1 cellular context compared by ENCODE assay signal in genomic region chr14:94387051-94388026, GRCh38.
TF ChIP-seq lines count a peak whose summit lies in the region.

No MANE protein-coding gene starts in this region.

TF ChIP-seq in HepG2, 621 proteins besides CTCF, POLR2A, EP300 and RAD21 (continued from another document):
- TF ChIP-seq THAP7 (CRISPR knock-in tag; IDR thresholded peaks at IDR 0.05) (peak; percentile 65), MYPOP (CRISPR knock-in tag; IDR thresholded peaks at IDR 0.05) (0 out of 2 replicates have a peak, but pooled peaks have one; percentile 12), ZSCAN9 (CRISPR knock-in tag; IDR thresholded peaks at IDR 0.05; ENCODE audit: borderline replicate concordance) (no peak), ZNF768 (CRISPR knock-in tag; IDR thresholded peaks at IDR 0.05) (peak; percentile 88), SRSF4 (IDR thresholded peaks at IDR 0.05; ENCODE audit: low read depth, low read length, poor library complexity, severe bottlenecking) (peak; percentile 78), ZNF331 (CRISPR knock-in tag; IDR thresholded peaks at IDR 0.05) (no peak), ZNF430 (CRISPR knock-in tag; IDR thresholded peaks at IDR 0.05) (peak; percentile 51; the same call in 1 of the 2 replicates), ZBTB21 (CRISPR knock-in tag; IDR thresholded peaks at IDR 0.05) (no peak), NCOR1 (IDR thresholded peaks at IDR 0.05; ENCODE audit: borderline replicate concordance, low read length) (peak; percentile 70; the same call in 1 of the 2 replicates), ZNF276 (CRISPR knock-in tag; IDR thresholded peaks at IDR 0.05; ENCODE audit: low read depth) (no peak), ZNF441 (CRISPR knock-in tag; IDR thresholded peaks at IDR 0.05; ENCODE audit: borderline replicate concordance) (0 out of 2 replicates have a peak, but pooled peaks have one; percentile 12), ZSCAN20 (CRISPR knock-in tag; IDR thresholded peaks at IDR 0.05; ENCODE audit: borderline replicate concordance) (0 out of 2 replicates have a peak, but pooled peaks have one; percentile 36), TEAD3 (CRISPR knock-in tag; optimal IDR thresholded peaks at IDR 0.05; ENCODE audit: borderline replicate concordance) (no peak), ZNF281 (CRISPR knock-in tag; IDR thresholded peaks at IDR 0.05; ENCODE audit: borderline replicate concordance) (no peak), ERF (CRISPR knock-in tag; IDR thresholded peaks at IDR 0.05) (no peak), MTERF4 (CRISPR knock-in tag; IDR thresholded peaks at IDR 0.05) (no peak; the same call in none of the 2 replicates), ZBTB20 (CRISPR knock-in tag; IDR thresholded peaks at IDR 0.05; ENCODE audit: borderline replicate concordance, low read depth) (0 out of 2 replicates have a peak, but pooled peaks have one; percentile 18), ZBTB40 (IDR thresholded peaks at IDR 0.05) (no peak), ZBTB40 (CRISPR knock-in tag; IDR thresholded peaks at IDR 0.05) (no peak), ZBTB49 (CRISPR knock-in tag; IDR thresholded peaks at IDR 0.05; ENCODE audit: borderline replicate concordance) (no peak), ZFX (CRISPR knock-in tag; IDR thresholded peaks at IDR 0.05; ENCODE audit: low read depth) (0 out of 2 replicates have a peak, but pooled peaks have one; percentile 9)
